8 cellular contexts compared by ENCODE assay signal in genomic region chr6:170145716-170146501, GRCh38.
A peak's percentile ranks its signal among the peaks of the same experiment; 100 is the strongest.
DNase-seq lines count a peak whose midpoint lies in the region; ATAC-seq and TF ChIP-seq lines count a peak whose summit lies in the region.
"Not testable (repeated sequence)": the region's sequence is repeated elsewhere in the genome, so short reads cannot be mapped to it uniquely, and the experiment has no call there.

No MANE protein-coding gene starts in this region.

- not testable (repeated sequence) for ATAC-seq in CD4-positive, alpha-beta T cell (ENCODE audit: poor library complexity); PC-3; effector memory CD8-positive, alpha-beta T cell (replicated peaks); upper lobe of right lung
- peak; percentile 8 for ATAC-seq in left lobe of liver

- not testable (repeated sequence) for DNase-seq in CD4-positive, alpha-beta T cell; PC-3; effector memory CD8-positive, alpha-beta T cell; left lobe of liver (ENCODE audit: low spot score)
- DNase-seq in activated T-cell treated with anti-CD3 and anti-CD28 coated beads, Interleukin-2, amount 50 U/mL, for 1 hour: peak; percentile 18
- DNase-seq in activated naive CD8-positive, alpha-beta T cell treated with anti-CD3 and anti-CD28 coated beads for 36 hours: peak; percentile 41
- peak; percentile 39 for DNase-seq in stimulated activated CD4-positive, alpha-beta T cell treated with anti-CD3 and anti-CD28 coated beads, Interleukin-15, amount 100 ng/mL, for 24 hours
- DNase-seq in upper lobe of right lung: peak; percentile 21

- POLR2A ChIA-PET in CD4-positive, alpha-beta T cell (lab: Charles Lee); PC-3 (lab: Charles Lee; ENCODE audit: unreplicated experiment): not testable (repeated sequence)

- TF ChIP-seq CTCF in CD4-positive, alpha-beta T cell (IDR thresholded peaks at IDR 0.05); PC-3 (conservative IDR thresholded peaks at IDR 0.05; ENCODE audit: low read depth, low read length); upper lobe of right lung (IDR thresholded peaks at IDR 0.05): not testable (repeated sequence)

- H3K4me1 Mint-ChIP-seq in CD4-positive, alpha-beta T cell (ENCODE audit: low read depth): peaks cover 44% of the 10 kb centered on the region
- H3K4me1 Mint-ChIP-seq in activated naive CD8-positive, alpha-beta T cell treated with anti-CD3 and anti-CD28 coated beads for 36 hours: peaks cover 55% of the 10 kb centered on the region
- H3K4me1 Mint-ChIP-seq in effector memory CD8-positive, alpha-beta T cell (ENCODE audit: low read depth in 2 of 2): peaks cover 55 to 56% of the 10 kb centered on the region in 2 donors

- H2AFZ ChIP-seq in PC-3 (ENCODE audit: low read length): not testable (repeated sequence)

- not testable (repeated sequence) for H3K9me2 ChIP-seq in PC-3 (replicated peaks; ENCODE audit: low read length)

- not testable (repeated sequence) for H3F3A ChIP-seq in PC-3 (ENCODE audit: low read length, unreplicated experiment)

- H3K4me3 Mint-ChIP-seq in CD4-positive, alpha-beta T cell; activated naive CD8-positive, alpha-beta T cell treated with anti-CD3 and anti-CD28 coated beads for 36 hours: not testable (repeated sequence)
- peak overlapping the region in 1 of 2 donors; percentile 85 for H3K4me3 Mint-ChIP-seq in effector memory CD8-positive, alpha-beta T cell

- not testable (repeated sequence) for H3K9me3 Mint-ChIP-seq in CD4-positive, alpha-beta T cell; effector memory CD8-positive, alpha-beta T cell
- peaks cover 12% of the 10 kb centered on the region for H3K9me3 Mint-ChIP-seq in activated naive CD8-positive, alpha-beta T cell treated with anti-CD3 and anti-CD28 coated beads for 36 hours

- not testable (repeated sequence) for H3K36me3 Mint-ChIP-seq in CD4-positive, alpha-beta T cell (ENCODE audit: low read depth)
- H3K36me3 Mint-ChIP-seq in activated naive CD8-positive, alpha-beta T cell treated with anti-CD3 and anti-CD28 coated beads for 36 hours: peaks cover 10% of the 10 kb centered on the region
- peaks cover 12% of the 10 kb centered on the region for H3K36me3 Mint-ChIP-seq in effector memory CD8-positive, alpha-beta T cell (ENCODE audit: insufficient read depth)

- not testable (repeated sequence) for H3K4me3 ChIP-seq in PC-3 (ENCODE audit: low read length); upper lobe of right lung

- H3K79me2 ChIP-seq in PC-3 (ENCODE audit: low read length): not testable (repeated sequence)

- H3K27me3 Mint-ChIP-seq in CD4-positive, alpha-beta T cell; activated naive CD8-positive, alpha-beta T cell treated with anti-CD3 and anti-CD28 coated beads for 36 hours; effector memory CD8-positive, alpha-beta T cell: not testable (repeated sequence)

- BruUV-seq in PC-3 (replicated peaks; lab: Mats Ljungman, UMichigan): not testable (repeated sequence)

- intact Hi-C loops in CD4-positive, alpha-beta T cell (cut with DNase I, micrococcal nuclease); PC-3 (cut with micrococcal nuclease); upper lobe of right lung (cut with DNase I): not testable (repeated sequence)

- H3K4me1 ChIP-seq in PC-3 (ENCODE audit: insufficient read depth, low read length): not testable (repeated sequence)
- peaks cover 14% of the 10 kb centered on the region for H3K4me1 ChIP-seq in upper lobe of right lung

- H3K9me3 ChIP-seq in CD4-positive, alpha-beta T cell (ENCODE audit: control insufficient read depth, low read length); PC-3 (ENCODE audit: low read length); upper lobe of right lung: not testable (repeated sequence)

- H3K9ac ChIP-seq in PC-3 (ENCODE audit: low read length): not testable (repeated sequence)

- H3K36me3 ChIP-seq in PC-3 (ENCODE audit: low read depth, low read length); upper lobe of right lung: not testable (repeated sequence)

- not testable (repeated sequence) for H4K20me1 ChIP-seq in PC-3 (ENCODE audit: low read length)

- H3K27me3 ChIP-seq in CD4-positive, alpha-beta T cell (ENCODE audit: control insufficient read depth, insufficient read depth, low read length); PC-3 (ENCODE audit: low read length); upper lobe of right lung: not testable (repeated sequence)

- H3K27ac ChIP-seq in CD4-positive, alpha-beta T cell (ENCODE audit: low read depth, low read length); PC-3 (ENCODE audit: low read length); upper lobe of right lung: not testable (repeated sequence)

- peak overlapping the region; percentile 51 for H3K27ac Mint-ChIP-seq in CD4-positive, alpha-beta T cell
- H3K27ac Mint-ChIP-seq in activated naive CD8-positive, alpha-beta T cell treated with anti-CD3 and anti-CD28 coated beads for 36 hours: peak overlapping the region; percentile 79
- H3K27ac Mint-ChIP-seq in effector memory CD8-positive, alpha-beta T cell: peak overlapping the region; percentile 63 to 87

- H3K4me2 ChIP-seq in PC-3 (ENCODE audit: low read length): peak overlapping the region; percentile 16; the same call in 1 of the 2 replicates

- CTCF ChIA-PET in CD4-positive, alpha-beta T cell (lab: Charles Lee); PC-3 (lab: Charles Lee): not testable (repeated sequence)
